ENCODE assay signal across 10 cellular contexts in genomic region chr11:68750988-68751325, GRCh38. TPM values are rescaled to one million over a fixed set of nuclear protein-coding genes. Genes with fewer than 3 reads are reported as not detected.
A peak's percentile ranks its signal among the peaks of the same experiment; 100 is the strongest.
DNase-seq lines count a peak whose midpoint lies in the region; ATAC-seq and TF ChIP-seq lines count a peak whose summit lies in the region.
"Had no signal": no experiment of that assay in that cellular context is flagged by ENCODE, and none has a peak within 500 bp of the region (broad histone marks: within the 10 kb centered on the region; RNA-seq: fewer than 3 reads in every experiment).

No MANE protein-coding gene starts in this region.

- H3K27me3 Mint-ChIP-seq in endodermal cell (ENCODE audit: insufficient read depth), result no peaks in the 10 kb centered on the region
- H3K27me3 Mint-ChIP-seq in naive thymus-derived CD4-positive, alpha-beta T cell, result peaks cover 0 to 7% (median 0%) of the 10 kb centered on the region in 5 donors
- H3K27me3 Mint-ChIP-seq: CD4-positive, alpha-beta T cell had no signal

- H3K9ac ChIP-seq in KMS-11 (peak overlapping the region; percentile 57; the same call in 1 of the 2 replicates), endodermal cell (ENCODE audit: extremely low read depth, low read length, poor library complexity, severe bottlenecking) (no peak overlapping the region)

- H3K27ac Mint-ChIP-seq in endodermal cell, result no peak overlapping the region
- no peak overlapping the region for H3K27ac Mint-ChIP-seq in naive thymus-derived CD4-positive, alpha-beta T cell
- H3K27ac Mint-ChIP-seq: CD4-positive, alpha-beta T cell had no signal

- H3K36me3 ChIP-seq in ACC112 (ENCODE audit: insufficient read depth, low read length), result peaks cover 3% of the 10 kb centered on the region; the same call in 1 of the 2 replicates
- H3K36me3 ChIP-seq in KMS-11 (ENCODE audit: insufficient read depth), result no peaks in the 10 kb centered on the region
- H3K36me3 ChIP-seq in endodermal cell (ENCODE audit: control insufficient read depth, insufficient read depth, low read length), result peaks cover 3% of the 10 kb centered on the region
- H3K36me3 ChIP-seq in naive thymus-derived CD4-positive, alpha-beta T cell (ENCODE audit: control insufficient read depth in 2 of 3, insufficient read depth in 3 of 3, low read length in 3 of 3), result peaks cover 0 to 2% (median 0%) of the 10 kb centered on the region in 3 experiments

- POLR2A ChIA-PET in naive thymus-derived CD4-positive, alpha-beta T cell (lab: Charles Lee), result no interaction called here

- no peaks in the 10 kb centered on the region for H3K79me2 ChIP-seq in ACC112 (ENCODE audit: control insufficient read depth, insufficient read depth, low read length, unreplicated experiment)
- no peaks in the 10 kb centered on the region for H3K79me2 ChIP-seq in KMS-11 (ENCODE audit: insufficient read depth, low read depth)

- CTCF ChIA-PET in naive thymus-derived CD4-positive, alpha-beta T cell (lab: Charles Lee), result no interaction called here

- no peak overlapping the region for H3K27ac ChIP-seq in ACC112 (ENCODE audit: low read depth, low read length)
- H3K27ac ChIP-seq in KMS-11, result peak overlapping the region; percentile 36; the same call in 1 of the 2 replicates
- no peak overlapping the region for H3K27ac ChIP-seq in endodermal cell (ENCODE audit: low read depth, low read length)
- no peak overlapping the region for H3K27ac ChIP-seq in naive thymus-derived CD4-positive, alpha-beta T cell (ENCODE audit: low read depth, low read length)

- peaks cover 21% of the 10 kb centered on the region for H3K36me3 Mint-ChIP-seq in endodermal cell (ENCODE audit: low read depth)
- peaks cover 0 to 12% (median 1%) of the 10 kb centered on the region in 5 donors for H3K36me3 Mint-ChIP-seq in naive thymus-derived CD4-positive, alpha-beta T cell

- H3K4me3 Mint-ChIP-seq in endodermal cell, result peak overlapping the region; percentile 70
- peak overlapping the region in 1 of 10 donors; percentile 83 for H3K4me3 Mint-ChIP-seq in naive thymus-derived CD4-positive, alpha-beta T cell

- H2AFZ ChIP-seq in ACC112 (ENCODE audit: low read length, unreplicated experiment) (no peak overlapping the region), KMS-11 (ENCODE audit: low read depth) (no peak overlapping the region)

- H3K4me3 ChIP-seq in ACC112 (ENCODE audit: low read depth, low read length) (peak overlapping the region; percentile 63; the same call in 1 of the 2 replicates), KMS-11 (IDR thresholded peaks at IDR 0.05; ENCODE audit: insufficient read depth, low read depth, low read length) (no peak overlapping the region), endodermal cell (ENCODE audit: low read length) (no peak overlapping the region)
- peak overlapping the region; percentile 54 for H3K4me3 ChIP-seq in naive thymus-derived CD4-positive, alpha-beta T cell (ENCODE audit: low read length)

- H3K4me2 ChIP-seq in KMS-11, result no peak overlapping the region

- H3K9me3 Mint-ChIP-seq in endodermal cell, result no peaks in the 10 kb centered on the region
- peaks cover 0 to 2% (median 0%) of the 10 kb centered on the region in 11 donors for H3K9me3 Mint-ChIP-seq in naive thymus-derived CD4-positive, alpha-beta T cell
- H3K9me3 Mint-ChIP-seq: CD4-positive, alpha-beta T cell had no signal

- H3K9me3 ChIP-seq in endodermal cell (ENCODE audit: control insufficient read depth, low read length), result no peaks in the 10 kb centered on the region
- H3K9me3 ChIP-seq in naive thymus-derived CD4-positive, alpha-beta T cell (ENCODE audit: control insufficient read depth in 2 of 3, low read length in 3 of 3), result no peaks in the 10 kb centered on the region

- no peak for ATAC-seq in naive thymus-derived CD4-positive, alpha-beta T cell
- no peak for ATAC-seq in GM21723 (IDR thresholded peaks at IDR 0.05; ENCODE audit: unreplicated experiment)

- 0 to 2% methylated on average over 1 to 10 of the region's 24 CpGs for WGBS in endodermal cell (ENCODE audit: insufficient coverage in 1 of 2, insufficient read length in 1 of 2), 2 experiments

- peaks cover 25% of the 10 kb centered on the region for H3K4me1 Mint-ChIP-seq in endodermal cell
- H3K4me1 Mint-ChIP-seq in naive thymus-derived CD4-positive, alpha-beta T cell, result peaks cover 7 to 19% (median 13%) of the 10 kb centered on the region in 7 donors

- H3K27me3 ChIP-seq in ACC112 (ENCODE audit: insufficient read depth, low read length) (peaks cover 23% of the 10 kb centered on the region), KMS-11 (ENCODE audit: insufficient read depth, low read depth) (no peaks in the 10 kb centered on the region), endodermal cell (ENCODE audit: control insufficient read depth, insufficient read depth, low read length, poor library complexity, severe bottlenecking) (no peaks in the 10 kb centered on the region)
- H3K27me3 ChIP-seq in naive thymus-derived CD4-positive, alpha-beta T cell (ENCODE audit: control insufficient read depth in 2 of 2, insufficient read depth in 2 of 2, low read length in 2 of 2), result no peaks in the 10 kb centered on the region

- H3K4me1 ChIP-seq in ACC112 (ENCODE audit: control insufficient read depth, insufficient read depth, low read length, unreplicated experiment), result no peaks in the 10 kb centered on the region
- no peaks in the 10 kb centered on the region for H3K4me1 ChIP-seq in KMS-11 (ENCODE audit: low read depth, poor library complexity, severe bottlenecking)
- H3K4me1 ChIP-seq in endodermal cell (ENCODE audit: control insufficient read depth, insufficient read depth, low read length), result no peaks in the 10 kb centered on the region
- no peaks in the 10 kb centered on the region for H3K4me1 ChIP-seq in naive thymus-derived CD4-positive, alpha-beta T cell (ENCODE audit: control insufficient read depth in 2 of 2, insufficient read depth in 2 of 2, low read length in 2 of 2)

- no peak for TF ChIP-seq CTCF in KMS-11 (conservative IDR thresholded peaks at IDR 0.05; ENCODE audit: low read depth, low read length)
- no peak for TF ChIP-seq CTCF in endodermal cell (conservative IDR thresholded peaks at IDR 0.05)

- no peaks in the 10 kb centered on the region for H4K20me1 ChIP-seq in KMS-11 (ENCODE audit: insufficient read depth)

- intact Hi-C loops in naive thymus-derived CD4-positive, alpha-beta T cell (cut with micrococcal nuclease), result loop anchor here (1.0 to 5.0 kb wide), 5 partner anchors 60 to 297 kb away; partner anchors contain the start of genes IGHMBP2 (in 2 of the 2), MRPL21 (in 2 of the 2), TPCN2 (in 2 of the 2) and PPP6R3 (in 1 of the 2)

- DNase-seq in endodermal cell (peak; percentile 95), glomerular visceral epithelial cell (ENCODE audit: extremely low spot score) (no peak), mucosa of gallbladder (ENCODE audit: low spot score) (no peak), NCI-H82 (lab: John Stamatoyannopoulos, UW) (no peak)
- no peak for DNase-seq in naive thymus-derived CD4-positive, alpha-beta T cell

RNA-seq across cellular contexts. Expression of gene TESMIN, which starts 0.4 kb away (rescaled TPM):
- total RNA-seq in endodermal cell (10 to 100 TPM; 53.7 to 68.8 TPM), mucosa of gallbladder (4.9 TPM)
- polyA plus RNA-seq in endodermal cell (2013, experiment 1 of 2), result 15.3 TPM
- 17.6 TPM for polyA plus RNA-seq in endodermal cell (2013, experiment 2 of 2)
- 1 to 10 TPM; 5.0 to 9.3 (median 6.6) TPM for total RNA-seq in naive thymus-derived CD4-positive, alpha-beta T cell
- polyA plus RNA-seq in naive thymus-derived CD4-positive, alpha-beta T cell, result 1 to 10 TPM; 5.2 to 6.8 TPM
- polyA plus RNA-seq: neural cell had no signal

Comparison
In these comparisons a context has a peak if more than half of its experiments do, and no peak if none do; other contexts are left out.
1. H3K4me3 ChIP-seq: peak in ACC112 (single experiment) and naive thymus-derived CD4-positive, alpha-beta T cell (single experiment); none in KMS-11 (single experiment) and endodermal cell (single experiment).